In genomic region chr1:1406101-1406820, GRCh38 we compare ENCODE assay signal across 8 cellular contexts. TPM values are rescaled to one million over a fixed set of nuclear protein-coding genes. Genes with fewer than 3 reads are reported as not detected.
DNase-seq lines count a peak whose midpoint lies in the region; ATAC-seq lines count a peak whose summit lies in the region.

No MANE protein-coding gene starts in this region.

- DNase-seq in T-helper 1 cell (no peak), immature natural killer cell (no peak), substantia nigra (lab: John Stamatoyannopoulos, UW) (no peak), GM19240 (ENCODE audit: insufficient read length, low spot score) (no peak)
- no peak for DNase-seq in activated naive CD4-positive, alpha-beta T cell treated with anti-CD3 and anti-CD28 coated beads, Interleukin-2, amount 50 U/mL, for 72 hours (ENCODE audit: low spot score in 2 of 2)

- H3K9me3 Mint-ChIP-seq in T-helper 1 cell treated with Interleukin-12 subunit alpha and Interleukin-12 subunit beta and Interleukin-4 antibody, amounts not matched to agents 30 μg/mL and 1 μg/mL, for 36 hours = no peaks in the 10 kb centered on the region
- H3K9me3 Mint-ChIP-seq in activated naive CD4-positive, alpha-beta T cell treated with anti-CD3 and anti-CD28 coated beads, Interleukin-2, amount 50 U/mL, for 72 hours = no peaks in the 10 kb centered on the region
- no peaks in the 10 kb centered on the region for H3K9me3 Mint-ChIP-seq in immature natural killer cell

- peaks cover 28% of the 10 kb centered on the region for H3K4me1 Mint-ChIP-seq in T-helper 1 cell treated with Interleukin-12 subunit alpha and Interleukin-12 subunit beta and Interleukin-4 antibody, amounts not matched to agents 30 μg/mL and 1 μg/mL, for 36 hours (ENCODE audit: low read depth)
- H3K4me1 Mint-ChIP-seq in immature natural killer cell = peaks cover 28 to 43% of the 10 kb centered on the region in 2 donors

- peak overlapping the region; percentile 89 for H3K4me3 Mint-ChIP-seq in T-helper 1 cell treated with Interleukin-12 subunit alpha and Interleukin-12 subunit beta and Interleukin-4 antibody, amounts not matched to agents 30 μg/mL and 1 μg/mL, for 36 hours
- H3K4me3 Mint-ChIP-seq in immature natural killer cell = peak overlapping the region; percentile 91 to 94 (median 93)

- peak overlapping the region; percentile 86 for H3K27ac Mint-ChIP-seq in T-helper 1 cell treated with Interleukin-12 subunit alpha and Interleukin-12 subunit beta and Interleukin-4 antibody, amounts not matched to agents 30 μg/mL and 1 μg/mL, for 36 hours
- H3K27ac Mint-ChIP-seq in activated naive CD4-positive, alpha-beta T cell treated with anti-CD3 and anti-CD28 coated beads, Interleukin-2, amount 50 U/mL, for 72 hours = peak overlapping the region; percentile 94 to 98
- peak overlapping the region; percentile 52 to 93 (median 86) for H3K27ac Mint-ChIP-seq in immature natural killer cell

- no peaks in the 10 kb centered on the region for H3K27me3 Mint-ChIP-seq in T-helper 1 cell treated with Interleukin-12 subunit alpha and Interleukin-12 subunit beta and Interleukin-4 antibody, amounts not matched to agents 30 μg/mL and 1 μg/mL, for 36 hours (ENCODE audit: low read depth)
- peaks cover 5 to 12% (median 7%) of the 10 kb centered on the region in 3 donors for H3K27me3 Mint-ChIP-seq in immature natural killer cell (ENCODE audit: low read depth in 3 of 3)

- peak overlapping the region; percentile 85 for H3K27ac ChIP-seq in substantia nigra (ENCODE audit: low read depth, low read length, poor library complexity, severe bottlenecking)

- peaks cover 35% of the 10 kb centered on the region for H3K36me3 Mint-ChIP-seq in T-helper 1 cell treated with Interleukin-12 subunit alpha and Interleukin-12 subunit beta and Interleukin-4 antibody, amounts not matched to agents 30 μg/mL and 1 μg/mL, for 36 hours (ENCODE audit: low read depth)
- peaks cover 13 to 41% of the 10 kb centered on the region in 2 donors for H3K36me3 Mint-ChIP-seq in activated naive CD4-positive, alpha-beta T cell treated with anti-CD3 and anti-CD28 coated beads, Interleukin-2, amount 50 U/mL, for 72 hours
- peaks cover 7 to 21% (median 10%) of the 10 kb centered on the region in 3 donors for H3K36me3 Mint-ChIP-seq in immature natural killer cell

- no peak for ATAC-seq in activated naive CD4-positive, alpha-beta T cell treated with anti-CD3 and anti-CD28 coated beads, Interleukin-2, amount 50 U/mL, for 72 hours
- no peak for ATAC-seq in HG03342 (IDR thresholded peaks at IDR 0.05; ENCODE audit: unreplicated experiment)
- no peak for ATAC-seq in GM18867 (IDR thresholded peaks at IDR 0.05; ENCODE audit: unreplicated experiment)

RNA-seq across cellular contexts. Expression of gene MRPL20, which starts 0.8 kb away (rescaled TPM):
- total RNA-seq in activated naive CD4-positive, alpha-beta T cell treated with anti-CD3 and anti-CD28 coated beads, Interleukin-2, amount 50 U/mL, for 72 hours = 100 to 1,000 TPM in 1 of 2 donors, 10 to 100 TPM in 1; 82.9 to 115 TPM
- polyA plus RNA-seq in immature natural killer cell = 100 to 1,000 TPM; 167 to 194 (median 182) TPM

RNA-seq across cellular contexts. Expression of gene CCNL2, which starts 7.1 kb away (rescaled TPM):
- total RNA-seq in activated naive CD4-positive, alpha-beta T cell treated with anti-CD3 and anti-CD28 coated beads, Interleukin-2, amount 50 U/mL, for 72 hours = 100 to 1,000 TPM; 108 to 174 TPM
- polyA plus RNA-seq in immature natural killer cell = 10 to 100 TPM; 16.7 to 34.6 (median 22.0) TPM

RNA-seq across cellular contexts. Expression of gene ANKRD65, which starts 14.8 kb away (rescaled TPM):
- total RNA-seq in activated naive CD4-positive, alpha-beta T cell treated with anti-CD3 and anti-CD28 coated beads, Interleukin-2, amount 50 U/mL, for 72 hours = under 1 TPM in 1 of 2 donors, not detected in 1; 0.29 TPM
- polyA plus RNA-seq in immature natural killer cell = not detected

RNA-seq across cellular contexts. Expression of gene VWA1, which starts 29.2 kb away (rescaled TPM):
- total RNA-seq in activated naive CD4-positive, alpha-beta T cell treated with anti-CD3 and anti-CD28 coated beads, Interleukin-2, amount 50 U/mL, for 72 hours = 1 to 10 TPM in 1 of 2 donors, under 1 TPM in 1; 0.59 to 6.9 TPM
- polyA plus RNA-seq in immature natural killer cell = not detected

RNA-seq across cellular contexts. Expression of gene AURKAIP1, which starts 31.3 kb away (rescaled TPM):
- total RNA-seq in activated naive CD4-positive, alpha-beta T cell treated with anti-CD3 and anti-CD28 coated beads, Interleukin-2, amount 50 U/mL, for 72 hours = 100 to 1,000 TPM; 115 to 122 TPM
- polyA plus RNA-seq in immature natural killer cell = 100 to 1,000 TPM; 168 to 216 (median 190) TPM
